In genomic region chr5:133059621-133060020, GRCh38 we compare ENCODE assay signal across 17 cellular contexts.
"Had no signal": no experiment of that assay in that cellular context is flagged by ENCODE, and none has a peak within 500 bp of the region (broad histone marks: within the 10 kb centered on the region; RNA-seq: fewer than 3 reads in every experiment).

No MANE protein-coding gene starts in this region.

- H3K36me3 ChIP-seq: brain microvascular endothelial cell, neutrophil had no signal

- DNase-seq: activated CD4-positive, alpha-beta T cell treated with anti-CD3 and anti-CD28 coated beads for 48 hours; activated CD8-positive, alpha-beta memory T cell treated with anti-CD3 and anti-CD28 coated beads for 24 hours; activated effector memory CD4-positive, alpha-beta T cell treated with Interleukin-2 at 50 U/mL for 16 hours; amygdala; brain microvascular endothelial cell; dermis blood vessel endothelial cell; endodermal cell; erythroblast; hippocampal formation; kidney glomerular epithelial cell; right cardiac atrium; small intestine had no signal

- ATAC-seq: right cardiac atrium had no signal

- H3K27ac ChIP-seq: brain microvascular endothelial cell, neutrophil, VCaP had no signal

- H3K27me3 Mint-ChIP-seq: activated naive CD4-positive, alpha-beta T cell treated with anti-CD3 and anti-CD28 coated beads, Interleukin-2, amount 50 U/mL, for 24 hours; type B pancreatic cell had no signal

- H3K4me3 Mint-ChIP-seq: activated naive CD4-positive, alpha-beta T cell treated with anti-CD3 and anti-CD28 coated beads, Interleukin-2, amount 50 U/mL, for 24 hours; endodermal cell; mesothelial cell of epicardium; type B pancreatic cell had no signal

- H3K27ac Mint-ChIP-seq: activated naive CD4-positive, alpha-beta T cell treated with anti-CD3 and anti-CD28 coated beads, Interleukin-2, amount 50 U/mL, for 24 hours; mesothelial cell of epicardium; type B pancreatic cell had no signal

- H3K9me3 Mint-ChIP-seq: activated naive CD4-positive, alpha-beta T cell treated with anti-CD3 and anti-CD28 coated beads, Interleukin-2, amount 50 U/mL, for 24 hours; endodermal cell; mesothelial cell of epicardium; type B pancreatic cell had no signal

- H3K9me3 ChIP-seq: neutrophil had no signal

- H3K27me3 ChIP-seq: brain microvascular endothelial cell, neutrophil had no signal
